ENCODE assay signal across 8 cellular contexts in the genomic region with DNA sequence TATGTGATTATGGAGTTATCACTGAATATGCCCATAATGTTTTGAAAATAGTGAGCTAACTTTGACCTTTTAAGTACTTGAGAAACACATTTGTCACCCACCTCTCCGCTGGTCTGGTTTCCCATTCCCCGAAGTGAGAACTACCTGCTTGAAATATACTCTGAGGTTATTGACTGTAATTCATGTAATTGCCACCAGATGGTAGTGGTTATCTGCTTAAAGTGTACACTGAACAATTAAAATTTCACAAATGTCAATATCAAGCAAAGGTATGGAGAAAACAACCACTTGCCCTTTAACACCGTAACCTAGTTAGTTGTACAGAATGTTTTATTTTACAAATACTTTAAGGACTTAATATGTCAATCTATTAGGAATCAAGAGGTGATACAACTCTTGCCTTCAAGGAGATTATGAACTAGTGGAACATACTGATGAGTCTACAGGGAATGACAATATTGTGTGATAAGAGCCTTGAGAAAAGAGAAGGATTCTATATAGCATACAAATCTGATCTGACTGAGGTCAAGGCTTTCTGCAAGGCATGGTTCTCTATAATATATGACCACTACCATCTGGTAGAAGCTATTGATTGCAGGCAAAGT.
DNase-seq lines count a peak whose midpoint lies in the region; ATAC-seq, FAIRE-seq and TF ChIP-seq lines count a peak whose summit lies in the region.

No MANE protein-coding gene starts in this region.

- H3K4me1 Mint-ChIP-seq in Calu3 (ENCODE audit: low read depth, unreplicated experiment) (peaks cover 8% of the 10 kb centered on the region), chondrocyte (ENCODE audit: low read depth) (peaks cover 19% of the 10 kb centered on the region), naive B cell (no peaks in the 10 kb centered on the region)

- H3K9me3 Mint-ChIP-seq in Calu3 (ENCODE audit: low read depth, unreplicated experiment) (no peaks in the 10 kb centered on the region), chondrocyte (ENCODE audit: low read depth) (no peaks in the 10 kb centered on the region), naive B cell (no peaks in the 10 kb centered on the region)

- no peaks in the 10 kb centered on the region for H3K36me3 Mint-ChIP-seq in Calu3 (ENCODE audit: insufficient read depth, unreplicated experiment)
- no peaks in the 10 kb centered on the region for H3K36me3 Mint-ChIP-seq in chondrocyte (ENCODE audit: low read depth)
- H3K36me3 Mint-ChIP-seq in naive B cell: no peaks in the 10 kb centered on the region

- no peak for TF ChIP-seq CTCF in Calu3 (IDR thresholded peaks at IDR 0.05; ENCODE audit: unreplicated experiment)
- peak; percentile 90 for TF ChIP-seq CTCF in chondrocyte (IDR thresholded peaks at IDR 0.05)

- H3K4me3 Mint-ChIP-seq in Calu3 (ENCODE audit: low read depth, unreplicated experiment) (no peak overlapping the region), chondrocyte (ENCODE audit: unreplicated experiment) (no peak overlapping the region), naive B cell (no peak overlapping the region)

- intact Hi-C loops in Calu3 (cut with micrococcal nuclease; ENCODE audit: unreplicated experiment): loop anchor here (1.0 kb wide), 2 partner anchors 1275 to 1324 kb away; no protein-coding TSS in a partner anchor

- BruUV-seq in Calu3 (replicated peaks; lab: Mats Ljungman, UMichigan): no TSS peak

- CTCF ChIA-PET in Calu3 (lab: Charles Lee): interaction anchor here (0.5 kb wide), 1 partner anchor 29 kb away, joined by 3 read pairs; no protein-coding TSS in a partner anchor

- FAIRE-seq in GM19239 (lab: Jason Lieb, UNC): no peak

- ATAC-seq in GM19035 (IDR thresholded peaks at IDR 0.05; ENCODE audit: unreplicated experiment): peak; percentile 92
- ATAC-seq in HG03159 (IDR thresholded peaks at IDR 0.05; ENCODE audit: unreplicated experiment): peak; percentile 91
- ATAC-seq in naive B cell (ENCODE audit: low read depth in 2 of 2): peak; percentile 25 to 33

- peak; percentile 19 for DNase-seq in Calu3
- DNase-seq in NCI-H446 treated with DMSO at 0.1 percent for 48 hours (lab: John Stamatoyannopoulos, UW): peak; percentile 30
- DNase-seq in chondrocyte (ENCODE audit: low spot score): no peak
- no peak for DNase-seq in naive B cell
- no peak for DNase-seq in GM19239 (ENCODE audit: insufficient read length, low spot score)
- no peak for DNase-seq in activated CD4-positive, alpha-beta T cell treated with anti-CD3 and anti-CD28 coated beads, Interleukin-2, amount 50 U/mL, for 4 hours

- no peaks in the 10 kb centered on the region for H3K27me3 Mint-ChIP-seq in Calu3 (ENCODE audit: unreplicated experiment)
- H3K27me3 Mint-ChIP-seq in chondrocyte (ENCODE audit: low read depth): peaks cover 3% of the 10 kb centered on the region
- peaks cover 0 to 16% (median 10%) of the 10 kb centered on the region in 3 donors for H3K27me3 Mint-ChIP-seq in naive B cell

- H3K27ac Mint-ChIP-seq in Calu3 (ENCODE audit: unreplicated experiment): no peak overlapping the region
- no peak overlapping the region for H3K27ac Mint-ChIP-seq in chondrocyte (ENCODE audit: unreplicated experiment)
- no peak overlapping the region for H3K27ac Mint-ChIP-seq in naive B cell

Comparison
In these comparisons a context has a peak if more than half of its experiments do, and no peak if none do; other contexts are left out.
1. DNase-seq: peak in Calu3 (single experiment) and NCI-H446 treated with DMSO at 0.1 percent for 48 hours (single experiment); none in chondrocyte (single experiment), naive B cell (single experiment), GM19239 (single experiment) and activated CD4-positive, alpha-beta T cell treated with anti-CD3 and anti-CD28 coated beads, Interleukin-2, amount 50 U/mL, for 4 hours (0 of 2).
2. ATAC-seq: peak in every context shown above with its lines; median percentile 92 in GM19035; 91 in HG03159; 29 in naive B cell.